27 cellular contexts compared by ENCODE assay signal in genomic region chr5:133195250-133195649, GRCh38.
"Had no signal": no experiment of that assay in that cellular context is flagged by ENCODE, and none has a peak within 500 bp of the region (broad histone marks: within the 10 kb centered on the region; RNA-seq: fewer than 3 reads in every experiment).

No MANE protein-coding gene starts in this region.

- DNase-seq: naive thymus-derived CD4-positive, alpha-beta T cell; natural killer cell; occipital lobe; ovary; psoas muscle; right lobe of liver; sigmoid colon; small intestine; stimulated activated CD4-positive, alpha-beta T cell treated with anti-CD3 and anti-CD28 coated beads, Interleukin-15, amount 100 ng/mL, for 24 hours; stimulated activated CD4-positive, alpha-beta T cell treated with anti-CD3 and anti-CD28 coated beads, Interleukin-2, amount 100 ng/mL, for 24 hours; stimulated activated CD4-positive, alpha-beta T cell treated with anti-CD3 and anti-CD28 coated beads, Interleukin-2, amount 100 ng/mL, for 48 hours; stimulated activated CD4-positive, alpha-beta T cell treated with anti-CD3 and anti-CD28 coated beads, Interleukin-4, amount 100 ng/mL, for 24 hours; stimulated activated naive B cell treated with anti-CD40 and anti-IgM and Interleukin-4, amounts not matched to agents 10 μg/mL and 1 μg/mL and 100 μg/mL, for 72 hours; stimulated activated naive CD4-positive, alpha-beta T cell treated with Interleukin-2 at 50 U/mL for 16 hours; stomach; thyroid gland; trophoblast cell; upper lobe of left lung; uterus had no signal

- H3K36me3 Mint-ChIP-seq: natural killer cell; neural progenitor cell; stimulated activated effector memory CD8-positive, alpha-beta T cell treated with anti-CD3 and anti-CD28 coated beads, Interleukin-12 subunit alpha, Interleukin-12 subunit beta, amount 100 ng/mL, for 72 hours had no signal

- H3K9me3 ChIP-seq: ovary, psoas muscle, right lobe of liver, sigmoid colon, stomach, thoracic aorta, thyroid gland, tibial nerve, upper lobe of left lung, uterus had no signal

- H3K4me3 ChIP-seq: neural progenitor cell, ovary, psoas muscle, right lobe of liver, sigmoid colon, stomach, thoracic aorta, thyroid gland, tibial nerve, upper lobe of left lung, uterus had no signal

- H3K4me3 Mint-ChIP-seq: naive thymus-derived CD4-positive, alpha-beta T cell; natural killer cell; nephron; neural progenitor cell; stimulated activated effector memory CD8-positive, alpha-beta T cell treated with anti-CD3 and anti-CD28 coated beads, Interleukin-12 subunit alpha, Interleukin-12 subunit beta, amount 100 ng/mL, for 72 hours; stimulated activated naive B cell treated with anti-CD40 and anti-IgM and Interleukin-4, amounts not matched to agents 10 μg/mL and 1 μg/mL and 100 μg/mL, for 72 hours; stimulated activated naive CD8-positive, alpha-beta T cell treated with anti-CD3 and anti-CD28 coated beads, Interleukin-15, Interleukin-2, amounts not matched to agents 100 ng/mL and 50 ng/mL, for 24 hours had no signal

- H3K36me3 ChIP-seq: neural progenitor cell, ovary, right lobe of liver, sigmoid colon, stomach, thoracic aorta, thyroid gland, tibial nerve, upper lobe of left lung, uterus had no signal

- H3K4me1 ChIP-seq: neural progenitor cell, psoas muscle, right lobe of liver, sigmoid colon, stomach, tibial nerve, upper lobe of left lung, uterus had no signal

- H3K79me2 ChIP-seq: parathyroid adenoma had no signal

- H3K27me3 ChIP-seq: neural progenitor cell, ovary, right lobe of liver, sigmoid colon, thyroid gland, tibial nerve, upper lobe of left lung, uterus had no signal

- H3K4me1 Mint-ChIP-seq: naive thymus-derived CD4-positive, alpha-beta T cell; natural killer cell; stimulated activated effector memory CD8-positive, alpha-beta T cell treated with anti-CD3 and anti-CD28 coated beads, Interleukin-12 subunit alpha, Interleukin-12 subunit beta, amount 100 ng/mL, for 72 hours had no signal

- H3K27ac Mint-ChIP-seq: natural killer cell; nephron; neural progenitor cell; progenitor cell of endocrine pancreas; stimulated activated effector memory CD8-positive, alpha-beta T cell treated with anti-CD3 and anti-CD28 coated beads, Interleukin-12 subunit alpha, Interleukin-12 subunit beta, amount 100 ng/mL, for 72 hours; stimulated activated naive B cell treated with anti-CD40 and anti-IgM and Interleukin-4, amounts not matched to agents 10 μg/mL and 1 μg/mL and 100 μg/mL, for 72 hours; stimulated activated naive CD8-positive, alpha-beta T cell treated with anti-CD3 and anti-CD28 coated beads, Interleukin-15, Interleukin-2, amounts not matched to agents 100 ng/mL and 50 ng/mL, for 24 hours had no signal

- H3K27ac ChIP-seq: neural progenitor cell, ovary, parathyroid adenoma, psoas muscle, right lobe of liver, sigmoid colon, stomach, thoracic aorta, thyroid gland, tibial nerve, upper lobe of left lung, uterus had no signal

- H3K4me2 ChIP-seq: neural progenitor cell had no signal

- H3K9me3 Mint-ChIP-seq: naive thymus-derived CD4-positive, alpha-beta T cell; natural killer cell; nephron; neural progenitor cell; stimulated activated effector memory CD8-positive, alpha-beta T cell treated with anti-CD3 and anti-CD28 coated beads, Interleukin-12 subunit alpha, Interleukin-12 subunit beta, amount 100 ng/mL, for 72 hours; stimulated activated naive B cell treated with anti-CD40 and anti-IgM and Interleukin-4, amounts not matched to agents 10 μg/mL and 1 μg/mL and 100 μg/mL, for 72 hours; stimulated activated naive CD8-positive, alpha-beta T cell treated with anti-CD3 and anti-CD28 coated beads, Interleukin-15, Interleukin-2, amounts not matched to agents 100 ng/mL and 50 ng/mL, for 24 hours had no signal

- FAIRE-seq: small intestine had no signal

- H3K9ac ChIP-seq: neural progenitor cell, parathyroid adenoma had no signal

- ATAC-seq: naive thymus-derived CD4-positive, alpha-beta T cell; natural killer cell; psoas muscle; right lobe of liver; stimulated activated effector memory CD8-positive, alpha-beta T cell treated with anti-CD3 and anti-CD28 coated beads, Interleukin-12 subunit alpha, Interleukin-12 subunit beta, amount 100 ng/mL, for 72 hours; stimulated activated naive B cell treated with anti-CD40 and anti-IgM and Interleukin-4, amounts not matched to agents 10 μg/mL and 1 μg/mL and 100 μg/mL, for 72 hours had no signal

- H3K27me3 Mint-ChIP-seq: stimulated activated naive B cell treated with anti-CD40 and anti-IgM and Interleukin-4, amounts not matched to agents 10 μg/mL and 1 μg/mL and 100 μg/mL, for 72 hours; stimulated activated naive CD8-positive, alpha-beta T cell treated with anti-CD3 and anti-CD28 coated beads, Interleukin-15, Interleukin-2, amounts not matched to agents 100 ng/mL and 50 ng/mL, for 24 hours had no signal
